In the genomic region with DNA sequence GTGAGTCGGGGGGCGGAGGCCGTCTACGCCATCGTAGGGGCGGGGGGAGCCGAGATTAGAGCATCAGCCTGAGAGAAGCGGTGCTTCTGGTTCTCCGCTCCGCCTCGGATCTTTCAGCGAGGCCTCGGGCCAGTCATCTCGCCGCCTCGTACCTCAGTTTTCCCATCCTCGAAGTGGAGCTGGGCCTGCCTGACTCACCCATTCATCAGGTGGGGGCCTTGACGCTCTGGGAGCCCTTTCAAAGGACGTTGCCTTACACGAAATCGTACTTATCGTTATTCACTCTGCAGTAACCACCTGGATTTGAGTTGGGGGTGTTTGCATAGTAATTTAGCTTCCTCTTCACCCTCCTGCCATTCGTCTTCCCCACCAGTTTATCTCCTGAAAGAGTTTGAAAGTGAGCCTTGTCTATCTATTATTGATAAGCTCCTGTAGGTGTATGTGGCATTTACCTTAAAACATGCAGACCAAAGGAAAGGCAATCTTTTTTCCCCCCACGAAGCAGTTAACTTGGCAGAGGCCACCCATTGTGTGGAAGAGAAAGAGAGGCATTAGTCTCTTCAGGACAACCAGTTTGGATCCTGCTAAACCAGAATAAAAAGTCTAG, we compare ENCODE assay signal across 9 cellular contexts. TPM values are rescaled to one million over a fixed set of nuclear protein-coding genes. Genes with fewer than 3 reads are reported as not detected.
DNase-seq lines count a peak whose midpoint lies in the region; ATAC-seq and TF ChIP-seq lines count a peak whose summit lies in the region.
"Had no signal": no experiment of that assay in that cellular context is flagged by ENCODE, and none has a peak within 500 bp of the region (broad histone marks: within the 10 kb centered on the region; RNA-seq: fewer than 3 reads in every experiment).

No MANE protein-coding gene starts in this region.

- no peaks in the 10 kb centered on the region for H3K36me3 ChIP-seq in mammary epithelial cell (ENCODE audit: insufficient read depth, low read length)
- H3K36me3 ChIP-seq in mesendoderm (ENCODE audit: control insufficient read depth, insufficient read depth, low read length), result no peaks in the 10 kb centered on the region

- H3K18ac ChIP-seq in mesendoderm (ENCODE audit: low read length), result peak overlapping the region; percentile 91

- H3K79me2 ChIP-seq in mammary epithelial cell (ENCODE audit: insufficient read depth, low read length) (peaks cover 57% of the 10 kb centered on the region), mesendoderm (ENCODE audit: control insufficient read depth, insufficient read depth, low read length) (peaks cover 38% of the 10 kb centered on the region)

- no peak overlapping the region for H4K8ac ChIP-seq in mesendoderm (ENCODE audit: low read depth, low read length)

- peak overlapping the region; percentile 53 for H4K5ac ChIP-seq in mesendoderm (ENCODE audit: low read length)

- intact Hi-C loops in mammary epithelial cell (cut with micrococcal nuclease), result loop anchor here (1.0 to 10.0 kb wide), 4 partner anchors 46 to 1125 kb away; a partner anchor contains a TSS

- peak overlapping the region; percentile 31 for H3K23ac ChIP-seq in mesendoderm (ENCODE audit: low read length)

- in situ Hi-C loops in mammary epithelial cell (cut with MboI; ENCODE audit: low sequenced_read_pairs in 2 of 2), result loop anchor here in 1 of 2 donors (5.0 kb wide), 1 partner anchor 48 kb away; a partner anchor contains a TSS

- H3K4me1 ChIP-seq in mammary epithelial cell (ENCODE audit: insufficient read depth, low read length), result peaks cover 20% of the 10 kb centered on the region
- no peaks in the 10 kb centered on the region for H3K4me1 ChIP-seq in mesendoderm (ENCODE audit: control insufficient read depth, low read depth, low read length)

- H3K4me3 ChIP-seq in Jurkat, Clone E6-1 (ENCODE audit: low read length), result peak overlapping the region; percentile 100
- H3K4me3 ChIP-seq in mammary epithelial cell (replicated peaks in 1 of 3; ENCODE audit: insufficient read depth in 1 of 3, low read depth in 2 of 3, low read length in 3 of 3) (peak overlapping the region; percentile 73 to 82 (median 77)), mesendoderm (ENCODE audit: low read length) (peak overlapping the region; percentile 94)

- H3K4me2 ChIP-seq in mammary epithelial cell (ENCODE audit: insufficient read depth, low read depth, low read length) (peak overlapping the region; percentile 96), mesendoderm (ENCODE audit: low read length) (peak overlapping the region; percentile 41)

- DNase-seq in D341Med (ENCODE audit: low spot score), result peak; percentile 66
- no peak for DNase-seq in Jurkat, Clone E6-1 (ENCODE audit: low read depth, low spot score)
- peak; percentile 49 for DNase-seq in mammary epithelial cell
- no peak for DNase-seq in mesendoderm
- DNase-seq in stimulated activated naive CD4-positive, alpha-beta T cell (lab: John Stamatoyannopoulos, UW), result no peak
- DNase-seq in mesenteric fat pad (ENCODE audit: low spot score), result no peak
- DNase-seq in T1000 (lab: John Stamatoyannopoulos, UW), result no peak

- H3K9me3 ChIP-seq in mammary epithelial cell (replicated peaks; ENCODE audit: insufficient read depth, low read length), result no peaks in the 10 kb centered on the region

- no TSS peak for BruUV-seq in mammary epithelial cell (replicated peaks; lab: Mats Ljungman, UMichigan)

- H3K56ac ChIP-seq in mesendoderm (ENCODE audit: low read length), result peak overlapping the region; percentile 100

- no peak for TF ChIP-seq CTCF in mammary epithelial cell (conservative IDR thresholded peaks at IDR 0.05 in 1 of 2, IDR thresholded peaks at IDR 0.05 in 1 of 2; ENCODE audit: extremely low read depth in 1 of 2, insufficient read depth in 1 of 2, low read depth in 1 of 2, low read length in 2 of 2)

- H3K27ac ChIP-seq in mammary epithelial cell (ENCODE audit: insufficient read depth, low read depth, low read length) (peak overlapping the region; percentile 88), mesendoderm (ENCODE audit: low read depth, low read length) (peak overlapping the region; percentile 90)

- H3K4ac ChIP-seq in mesendoderm (ENCODE audit: low read depth, low read length), result peak overlapping the region; percentile 92

- peaks cover 5% of the 10 kb centered on the region for H3K79me1 ChIP-seq in mesendoderm (ENCODE audit: low read length)

- no peak overlapping the region for H2BK15ac ChIP-seq in mesendoderm (replicated peaks; ENCODE audit: low read depth)

- H4K20me1 ChIP-seq in mammary epithelial cell (ENCODE audit: insufficient read depth, low read length), result no peaks in the 10 kb centered on the region

- no peak overlapping the region for H2BK120ac ChIP-seq in mesendoderm (ENCODE audit: low read depth, low read length)

- peak overlapping the region; percentile 47 for H2AFZ ChIP-seq in mammary epithelial cell (ENCODE audit: low read depth, low read length)

- peak overlapping the region; percentile 80 for H2AK5ac ChIP-seq in mesendoderm (ENCODE audit: low read length)

- CTCF ChIA-PET in mammary epithelial cell (lab: Charles Lee; ENCODE audit: low non-redundant PET), result interaction anchor here (2.0 kb wide), 1 partner anchor 46 kb away, joined by 12 read pairs; no protein-coding TSS in a partner anchor

- H2BK5ac ChIP-seq in mesendoderm (ENCODE audit: low read length), result peak overlapping the region; percentile 85

- dilution Hi-C loops in mammary epithelial cell (cut with HindIII; ENCODE audit: low sequenced_read_pairs), result no loop called here

- ATAC-seq in HG03469 (IDR thresholded peaks at IDR 0.05; ENCODE audit: unreplicated experiment), result no peak

- WGBS in mammary epithelial cell (ENCODE audit: low coverage, missing lambda C conversion rate), result 0% methylated on average over 9 of the region's 24 CpGs
- no CpG with 5 or more reads among the region's 24 CpGs for WGBS in mesendoderm (ENCODE audit: extremely low coverage, insufficient coverage, low lambda C conversion rate)

- H3K27me3 ChIP-seq in mammary epithelial cell (ENCODE audit: insufficient read depth, low read length), result no peaks in the 10 kb centered on the region
- H3K27me3 ChIP-seq in mesendoderm (ENCODE audit: insufficient read depth, low read length, poor library complexity), result no peaks in the 10 kb centered on the region

- H3K9ac ChIP-seq in mammary epithelial cell (ENCODE audit: insufficient read depth, low read length), result peak overlapping the region; percentile 91
- peak overlapping the region; percentile 99 for H3K9ac ChIP-seq in mesendoderm (ENCODE audit: low read length)

RNA-seq across cellular contexts. Expression of a gene that starts 0.7 kb away (rescaled TPM):
- 336 TPM for polyA plus RNA-seq in Jurkat, Clone E6-1 (2012; ENCODE audit: insufficient read depth, insufficient read length)
- total RNA-seq in mammary epithelial cell (100 to 1,000 TPM in 1 of 2 donors, 10 to 100 TPM in 1; 67.2 to 270 TPM), mesenteric fat pad (146 TPM)
- polyA plus RNA-seq in mammary epithelial cell, result 26.0 TPM
- 170 TPM for polyA minus RNA-seq in mammary epithelial cell
- polyA plus RNA-seq in mesendoderm (2013, experiment 1 of 2), result 193 TPM
- polyA plus RNA-seq in mesendoderm (2013, experiment 2 of 2), result 195 TPM

RNA-seq across cellular contexts. Expression of a gene that starts 14.5 kb away (rescaled TPM):
- polyA plus RNA-seq in Jurkat, Clone E6-1 (2012; ENCODE audit: insufficient read depth, insufficient read length), result 4.5 TPM
- 10 to 100 TPM; 64.0 to 83.9 TPM for total RNA-seq in mammary epithelial cell
- 51.7 TPM for polyA plus RNA-seq in mammary epithelial cell
- 64.9 TPM for polyA minus RNA-seq in mammary epithelial cell
- polyA plus RNA-seq in mesendoderm (2013, experiment 1 of 2), result not detected
- not detected for polyA plus RNA-seq in mesendoderm (2013, experiment 2 of 2)
- total RNA-seq in mesenteric fat pad, result 51.7 TPM
- total RNA-seq: T-helper 2 cell treated with Interferon-gamma antibody and Interleukin-4, amounts not matched to agents 100 ng/mL and 5 ng/mL, for 36 hours had no signal

RNA-seq across cellular contexts. Expression of a gene that starts 49.3 kb away (rescaled TPM):
- polyA plus RNA-seq in Jurkat, Clone E6-1 (2012; ENCODE audit: insufficient read depth, insufficient read length), result not detected
- total RNA-seq in mammary epithelial cell (not detected), mesenteric fat pad (not detected)
- polyA plus RNA-seq in mammary epithelial cell, result not detected
- not detected for polyA minus RNA-seq in mammary epithelial cell
- polyA plus RNA-seq in mesendoderm (2013, experiment 1 of 2), result not detected
- polyA plus RNA-seq in mesendoderm (2013, experiment 2 of 2), result not detected
- total RNA-seq: T-helper 2 cell treated with Interferon-gamma antibody and Interleukin-4, amounts not matched to agents 100 ng/mL and 5 ng/mL, for 36 hours had no signal

RNA-seq across cellular contexts. Expression of a gene that starts 56.9 kb away (rescaled TPM):
- not detected for polyA plus RNA-seq in Jurkat, Clone E6-1 (2012; ENCODE audit: insufficient read depth, insufficient read length)
- total RNA-seq in mammary epithelial cell (under 1 TPM in 1 of 2 donors, not detected in 1; 0.24 TPM), mesenteric fat pad (1.2 TPM)
- 0.07 TPM for polyA plus RNA-seq in mammary epithelial cell
- polyA minus RNA-seq in mammary epithelial cell, result 0.31 TPM
- polyA plus RNA-seq in mesendoderm (2013, experiment 1 of 2), result 0.03 TPM
- 0.01 TPM for polyA plus RNA-seq in mesendoderm (2013, experiment 2 of 2)
- total RNA-seq: T-helper 2 cell treated with Interferon-gamma antibody and Interleukin-4, amounts not matched to agents 100 ng/mL and 5 ng/mL, for 36 hours had no signal

RNA-seq across cellular contexts. Expression of a gene that starts 58.7 kb away (rescaled TPM):
- not detected for polyA plus RNA-seq in Jurkat, Clone E6-1 (2012; ENCODE audit: insufficient read depth, insufficient read length)
- not detected for total RNA-seq in mammary epithelial cell
- not detected for polyA plus RNA-seq in mammary epithelial cell
- polyA minus RNA-seq in mammary epithelial cell, result not detected
- polyA plus RNA-seq in mesendoderm (2013, experiment 1 of 2), result not detected
- not detected for polyA plus RNA-seq in mesendoderm (2013, experiment 2 of 2)
- not detected for total RNA-seq in mesenteric fat pad

Comparison
In these comparisons a context has a peak if more than half of its experiments do, and no peak if none do; other contexts are left out.
1. DNase-seq: peak in D341Med (single experiment) and mammary epithelial cell (single experiment); none in Jurkat, Clone E6-1 (single experiment), mesendoderm (single experiment), stimulated activated naive CD4-positive, alpha-beta T cell (0 of 6), mesenteric fat pad (single experiment) and T1000 (single experiment).
2. Peak in every context shown above with its lines, with median percentiles within 50 percentile points of each other: H3K4me3 ChIP-seq.